ENCODE assay signal across 1 cellular context in the genomic region with DNA sequence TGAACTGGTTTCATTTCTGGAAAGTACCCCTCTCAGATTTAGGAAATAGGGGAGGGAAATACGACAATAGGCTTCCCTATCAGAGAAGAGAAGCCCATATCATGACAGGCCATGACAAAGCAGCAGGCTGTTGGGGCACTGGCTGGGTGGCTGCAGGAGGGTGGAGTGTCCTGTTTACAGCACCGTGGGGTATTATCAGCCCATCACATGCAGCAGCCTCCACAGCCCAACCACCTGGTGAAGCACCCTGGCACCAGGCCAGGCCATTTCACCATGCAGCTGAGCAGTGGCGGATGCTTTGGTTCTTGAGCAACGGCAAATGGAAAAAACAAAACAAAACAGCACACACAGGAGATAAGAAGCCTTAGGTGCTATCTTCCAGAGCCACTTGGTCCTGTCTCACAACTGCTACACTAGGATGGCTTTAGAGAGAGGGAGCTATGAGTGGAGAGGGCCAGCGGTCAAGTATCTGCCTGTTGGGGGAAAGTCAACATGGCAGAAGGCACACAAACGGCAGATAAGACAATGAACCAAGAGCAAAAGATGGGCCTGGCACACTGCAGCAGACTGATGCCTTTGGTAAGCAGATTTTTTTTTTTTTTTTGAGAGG.
TF ChIP-seq lines count a peak whose summit lies in the region.

No MANE protein-coding gene starts in this region.

TF ChIP-seq in endothelial cell of umbilical vein, 7 proteins besides CTCF, POLR2A, EP300 and RAD21:
- TF ChIP-seq, protein P1, sequence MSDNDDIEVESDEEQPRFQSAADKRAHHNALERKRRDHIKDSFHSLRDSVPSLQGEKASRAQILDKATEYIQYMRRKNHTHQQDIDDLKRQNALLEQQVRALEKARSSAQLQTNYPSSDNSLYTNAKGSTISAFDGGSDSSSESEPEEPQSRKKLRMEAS (IDR thresholded peaks at IDR 0.05; ENCODE audit: insufficient read depth, insufficient read length) = no peak
- TF ChIP-seq JUN (IDR thresholded peaks at IDR 0.05; ENCODE audit: borderline replicate concordance, insufficient read depth, insufficient read length, low read depth) (no peak), POLR2AphosphoS5 (IDR thresholded peaks at IDR 0.05; ENCODE audit: insufficient read depth, low read depth, low read length) (no peak), GATA2 (IDR thresholded peaks at IDR 0.05; ENCODE audit: insufficient read depth, insufficient read length, low read depth, low read length) (no peak), FOS (IDR thresholded peaks at IDR 0.05; ENCODE audit: borderline replicate concordance, insufficient read depth, low read length) (no peak), MYC (IDR thresholded peaks at IDR 0.05; ENCODE audit: low read depth, low read length) (no peak), EZH2 (IDR thresholded peaks at IDR 0.05; ENCODE audit: borderline replicate concordance, low read depth, low read length, severe bottlenecking) (no peak)
